ENCODE assay signal across 13 cellular contexts in the genomic region with DNA sequence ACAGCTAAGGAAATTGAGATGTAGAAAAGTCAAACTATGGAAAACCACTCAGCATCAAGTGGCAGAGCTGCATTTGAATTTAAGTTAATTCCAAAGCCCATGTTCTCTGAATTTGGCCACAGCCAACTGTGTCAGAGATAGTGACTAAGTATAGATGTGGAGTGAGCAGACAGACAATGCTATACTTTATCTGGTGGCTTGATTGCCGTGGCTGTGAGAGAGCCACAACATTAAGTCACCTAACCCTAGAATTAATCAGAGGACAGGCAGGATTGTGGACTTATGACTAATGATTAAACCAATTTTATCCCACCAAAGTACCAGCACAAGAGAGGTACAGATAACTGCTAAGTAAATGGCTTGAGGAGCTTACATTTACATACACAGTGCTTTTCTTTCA.
"Had no signal": no experiment of that assay in that cellular context is flagged by ENCODE, and none has a peak within 500 bp of the region (broad histone marks: within the 10 kb centered on the region; RNA-seq: fewer than 3 reads in every experiment).

No MANE protein-coding gene starts in this region.

- FAIRE-seq: pancreas had no signal

- H3K27ac ChIP-seq: body of pancreas, coronary artery, pancreas, thoracic aorta, upper lobe of right lung had no signal

- H3K36me3 ChIP-seq: pancreas had no signal

- H3K4me3 ChIP-seq: body of pancreas, coronary artery, lung, pancreas, thoracic aorta, upper lobe of right lung had no signal

- ATAC-seq: activated T-cell treated with anti-CD3 and anti-CD28 coated beads, Interleukin-2, amount 50 U/mL, for 4 hours; body of pancreas; naive thymus-derived CD4-positive, alpha-beta T cell; pancreas; stimulated activated effector memory CD8-positive, alpha-beta T cell treated with anti-CD3 and anti-CD28 coated beads, Interleukin-12 subunit alpha, Interleukin-12 subunit beta, amount 100 ng/mL, for 72 hours; T-helper 17 cell; upper lobe of right lung had no signal

- H3K27me3 ChIP-seq: body of pancreas, pancreas, upper lobe of right lung had no signal

- H3K4me1 ChIP-seq: body of pancreas, pancreas, upper lobe of right lung had no signal

- DNase-seq: activated CD4-positive, alpha-beta memory T cell treated with anti-CD3 and anti-CD28 coated beads, Interleukin-2, amount 10 ng/mL, durations not matched to agents 7 days and 5 days; activated CD4-positive, alpha-beta T cell treated with anti-CD3 and anti-CD28 coated beads for 4 hours; activated effector memory CD4-positive, alpha-beta T cell treated with anti-CD3 and anti-CD28 coated beads, Interleukin-2, amount 50 U/mL, for 16 hours; activated T-cell treated with anti-CD3 and anti-CD28 coated beads, Interleukin-2, amount 50 U/mL, for 4 hours; body of pancreas; naive thymus-derived CD4-positive, alpha-beta T cell; pancreas; T-helper 17 cell; upper lobe of right lung had no signal

- H3K9me3 ChIP-seq: body of pancreas, pancreas, thoracic aorta, upper lobe of right lung had no signal
